8 cellular contexts compared by ENCODE assay signal in genomic region chr3:81743096-81744025, GRCh38. TPM values are rescaled to one million over a fixed set of nuclear protein-coding genes. Genes with fewer than 3 reads are reported as not detected.
A peak's percentile ranks its signal among the peaks of the same experiment; 100 is the strongest.
DNase-seq lines count a peak whose midpoint lies in the region; TF ChIP-seq lines count a peak whose summit lies in the region.

No MANE protein-coding gene starts in this region.

- peaks cover 74% of the 10 kb centered on the region for H3K4me1 Mint-ChIP-seq in HFFc6 (ENCODE audit: low read depth)

- H3K27me3 ChIP-seq in adrenal gland (no peaks in the 10 kb centered on the region), right atrium auricular region (no peaks in the 10 kb centered on the region), stomach (no peaks in the 10 kb centered on the region)

- H3K27ac ChIP-seq in adrenal gland = peak overlapping the region in 4 of 5 donors; percentile 66 to 89 (median 77)
- peak overlapping the region; percentile 74 to 81 for H3K27ac ChIP-seq in right atrium auricular region
- peak overlapping the region in 4 of 5 donors; percentile 59 to 78 (median 77) for H3K27ac ChIP-seq in stomach

- H3K4me3 Mint-ChIP-seq in HFFc6 = peak overlapping the region; percentile 79

- H3K36me3 ChIP-seq in adrenal gland (replicated peaks in 1 of 2) = no peaks in the 10 kb centered on the region
- no peaks in the 10 kb centered on the region for H3K36me3 ChIP-seq in right atrium auricular region
- no peaks in the 10 kb centered on the region for H3K36me3 ChIP-seq in stomach

- WGBS in adrenal gland, 4 donors = 34 to 42% (median 39%) methylated on average over 5 of the region's 5 CpGs
- 38 to 51% (median 43%) methylated on average over 5 of the region's 5 CpGs for WGBS in stomach, 5 donors

- peak; percentile 97 for DNase-seq in HFFc6
- peak in 6 of 7 donors; percentile 58 to 78 (median 72) for DNase-seq in adrenal gland
- no peak for DNase-seq in right atrium auricular region (ENCODE audit: low spot score)
- no peak for DNase-seq in stomach
- DNase-seq in effector CD8-positive, alpha-beta T cell (lab: John Stamatoyannopoulos, UW) = no peak
- DNase-seq in posterior vena cava (ENCODE audit: low spot score) = no peak
- DNase-seq in NCI-H82 treated with DMSO at 0.1 percent for 48 hours (lab: John Stamatoyannopoulos, UW; ENCODE audit: unreplicated experiment) = no peak
- DNase-seq in activated T-cell treated with anti-CD3 and anti-CD28 coated beads for 4 hours = no peak

- intact Hi-C loops in adrenal gland (cut with DNase I) (no loop called here), stomach (cut with DNase I; ENCODE audit: low total_unique reads) (no loop called here), posterior vena cava (cut with DNase I) (no loop called here)

- TF ChIP-seq CTCF in HFFc6 (IDR thresholded peaks at IDR 0.05) (no peak), adrenal gland (IDR thresholded peaks at IDR 0.05) (no peak), right atrium auricular region (IDR thresholded peaks at IDR 0.05) (no peak), stomach (IDR thresholded peaks at IDR 0.05) (no peak)

- no peak overlapping the region for H3K4me3 ChIP-seq in adrenal gland
- no peak overlapping the region for H3K4me3 ChIP-seq in right atrium auricular region
- H3K4me3 ChIP-seq in stomach = no peak overlapping the region

- TF ChIP-seq POLR2A in adrenal gland (IDR thresholded peaks at IDR 0.05) = no peak
- no peak for TF ChIP-seq POLR2A in stomach (IDR thresholded peaks at IDR 0.05)

- peaks cover 2% of the 10 kb centered on the region for H3K27me3 Mint-ChIP-seq in HFFc6 (ENCODE audit: insufficient read depth)

- no peaks in the 10 kb centered on the region for H3K9me3 Mint-ChIP-seq in HFFc6

- no peak for TF ChIP-seq EP300 in stomach (IDR thresholded peaks at IDR 0.05)

- H3K4me1 ChIP-seq in adrenal gland (replicated peaks in 1 of 2) = peaks cover 11 to 28% of the 10 kb centered on the region in 2 donors
- peaks cover 0 to 46% of the 10 kb centered on the region in 2 donors for H3K4me1 ChIP-seq in right atrium auricular region
- peaks cover 0 to 36% (median 27%) of the 10 kb centered on the region in 4 donors for H3K4me1 ChIP-seq in stomach

- peaks cover 22% of the 10 kb centered on the region for H3K36me3 Mint-ChIP-seq in HFFc6 (ENCODE audit: low read depth)

- H3K9me3 ChIP-seq in adrenal gland (replicated peaks in 1 of 3) = no peaks in the 10 kb centered on the region
- H3K9me3 ChIP-seq in right atrium auricular region = no peaks in the 10 kb centered on the region
- H3K9me3 ChIP-seq in stomach = no peaks in the 10 kb centered on the region

- peak overlapping the region; percentile 100 for H3K27ac Mint-ChIP-seq in HFFc6

RNA-seq across cellular contexts. Expression of gene GBE1, which starts 18.1 kb away (rescaled TPM):
- total RNA-seq in HFFc6 (2021; fragmentation: NEBNext Ultra II Directional; extraction: Animal tissue kit (Norgen Biotek cat#: 25700)) = 10 to 100 TPM; 78.3 to 93.4 (median 87.8) TPM
- total RNA-seq in adrenal gland (100 to 1,000 TPM in 1 of 8 donors, 10 to 100 TPM in 7; 53.3 to 104 (median 82.4) TPM), right atrium auricular region (10 to 100 TPM; 52.5 to 72.6 TPM), stomach (10 to 100 TPM in 3 of 5 donors, 1 to 10 TPM in 2; 8.2 to 57.1 (median 11.2) TPM), posterior vena cava (10 to 100 TPM; 39.3 to 71.4 TPM)
- polyA plus RNA-seq in adrenal gland (10 to 100 TPM; 16.0 to 97.0 (median 30.9) TPM), stomach (10 to 100 TPM; 11.2 to 13.9 (median 11.9) TPM)

Comparison
In these comparisons a context has a peak if more than half of its experiments do, and no peak if none do; other contexts are left out.
1. DNase-seq: peak in HFFc6 (single experiment) and adrenal gland (6 of 7); none in right atrium auricular region (single experiment), stomach (single experiment), effector CD8-positive, alpha-beta T cell (single experiment), posterior vena cava (single experiment), NCI-H82 treated with DMSO at 0.1 percent for 48 hours (single experiment) and activated T-cell treated with anti-CD3 and anti-CD28 coated beads for 4 hours (single experiment).
2. Peak in every context shown above with its lines, with median percentiles within 50 percentile points of each other: H3K27ac ChIP-seq.